19 cellular contexts compared by ENCODE assay signal in genomic region chr7:155357573-155358041, GRCh38.
DNase-seq lines count a peak whose midpoint lies in the region; TF ChIP-seq lines count a peak whose summit lies in the region.
"Had no signal": no experiment of that assay in that cellular context is flagged by ENCODE, and none has a peak within 500 bp of the region (broad histone marks: within the 10 kb centered on the region; RNA-seq: fewer than 3 reads in every experiment).

No MANE protein-coding gene starts in this region.

- H3K4me3 ChIP-seq in AG09309 (ENCODE audit: control insufficient read depth, low read depth, low read length) = no peak overlapping the region
- H3K4me3 ChIP-seq in HL-60 (replicated peaks; ENCODE audit: insufficient read depth, low read length) = no peak overlapping the region
- H3K4me3 ChIP-seq: cardiac muscle cell, GM23338, heart right ventricle, left ventricle myocardium inferior, tibial artery had no signal

- DNase-seq in AG09309 (ENCODE audit: low read depth) = peak; percentile 37
- peak; percentile 80 to 82 for DNase-seq in HL-60 (ENCODE audit: low read depth in 1 of 2, low spot score in 1 of 2)
- DNase-seq in SIG-M5 (lab: John Stamatoyannopoulos, UW) = peak; percentile 83
- peak; percentile 45 for DNase-seq in iris pigment epithelial cell (ENCODE audit: low read depth)
- DNase-seq in NCI-H526 treated with DMSO at 0.1 percent for 48 hours (lab: John Stamatoyannopoulos, UW) = no peak
- no peak for DNase-seq in HuH-7.5 (ENCODE audit: low spot score)
- no peak for DNase-seq in SHP77 (lab: John Stamatoyannopoulos, UW)
- DNase-seq in NCI-H2081 treated with DMSO at 0.1 percent for 48 hours (lab: John Stamatoyannopoulos, UW) = no peak
- DNase-seq: activated naive CD4-positive, alpha-beta T cell treated with anti-CD3 and anti-CD28 coated beads, Interleukin-2, amount 50 U/mL, for 16 hours; DMS79; heart right ventricle; left ventricle myocardium inferior; NCI-H1092 treated with DMSO at 0.1 percent for 48 hours; NCI-H510A treated with DMSO at 0.1 percent for 48 hours; small intestine had no signal

- H3K27me3 ChIP-seq in HL-60 (ENCODE audit: insufficient read depth, poor library complexity, severe bottlenecking) = no peaks in the 10 kb centered on the region

- H3K27ac ChIP-seq in HL-60 (replicated peaks) = peak overlapping the region; percentile 66
- H3K27ac ChIP-seq: cardiac muscle cell, heart right ventricle, left ventricle myocardium inferior, tibial artery, VCaP had no signal

- no peak for TF ChIP-seq CTCF in AG09309 (IDR thresholded peaks at IDR 0.05; ENCODE audit: control insufficient read depth, insufficient read depth, low read depth, low read length, missing control alignments)
- no peak for TF ChIP-seq CTCF in HL-60 (IDR thresholded peaks at IDR 0.05; ENCODE audit: insufficient read depth, low read length)

Comparison
In these comparisons a context has a peak if more than half of its experiments do, and no peak if none do; other contexts are left out.
1. DNase-seq: peak in AG09309 (single experiment), HL-60 (2 of 2), SIG-M5 (single experiment) and iris pigment epithelial cell (single experiment); none in NCI-H526 treated with DMSO at 0.1 percent for 48 hours (single experiment), HuH-7.5 (single experiment), SHP77 (0 of 2) and NCI-H2081 treated with DMSO at 0.1 percent for 48 hours (single experiment).